ENCODE assay signal across 8 cellular contexts in genomic region chr17:30236807-30237206, GRCh38. TPM values are rescaled to one million over a fixed set of nuclear protein-coding genes. Genes with fewer than 3 reads are reported as not detected.
DNase-seq lines count a peak whose midpoint lies in the region; ATAC-seq and TF ChIP-seq lines count a peak whose summit lies in the region.

No MANE protein-coding gene starts in this region.

- TF ChIP-seq CTCF in DOHH2 (IDR thresholded peaks at IDR 0.05; ENCODE audit: low read depth, low read length, poor library complexity, severe bottlenecking) (peak; percentile 16), stomach (IDR thresholded peaks at IDR 0.05) (peak in 2 of 7 experiments; percentile 9 to 12)

- H3K27me3 ChIP-seq in DOHH2 (ENCODE audit: control insufficient read depth, low read length) (peaks cover 41% of the 10 kb centered on the region), stomach (peaks cover 5 to 79% (median 37%) of the 10 kb centered on the region in 3 donors)

- no peaks in the 10 kb centered on the region for H3F3A ChIP-seq in DOHH2 (ENCODE audit: control insufficient read depth, insufficient read depth)

- no peaks in the 10 kb centered on the region for H3K4me1 ChIP-seq in DOHH2 (ENCODE audit: control insufficient read depth, low read length)
- H3K4me1 ChIP-seq in stomach = peaks cover 24 to 46% (median 43%) of the 10 kb centered on the region in 4 donors

- intact Hi-C loops in stomach (cut with DNase I; ENCODE audit: low total_unique reads) = no loop called here

- no peaks in the 10 kb centered on the region for H3K36me3 ChIP-seq in DOHH2 (ENCODE audit: control insufficient read depth, low read length)
- H3K36me3 ChIP-seq in stomach = no peaks in the 10 kb centered on the region

- ATAC-seq in HG03460 (IDR thresholded peaks at IDR 0.05; ENCODE audit: unreplicated experiment) = no peak
- no peak for ATAC-seq in GM19023 (IDR thresholded peaks at IDR 0.05; ENCODE audit: unreplicated experiment)

- no peak overlapping the region for H3K27ac ChIP-seq in DOHH2 (ENCODE audit: low read depth, low read length)
- no peak overlapping the region for H3K27ac ChIP-seq in stomach

- no peaks in the 10 kb centered on the region for H3K9me2 ChIP-seq in DOHH2 (replicated peaks; ENCODE audit: control insufficient read depth, low read length)

- no peak overlapping the region for H3K4me2 ChIP-seq in DOHH2 (ENCODE audit: low read length)

- peak; percentile 70 for TF ChIP-seq RAD21 in Ishikawa (IDR thresholded peaks at IDR 0.05; ENCODE audit: low read depth)

- H3K9me3 ChIP-seq in DOHH2 (ENCODE audit: control insufficient read depth, insufficient read depth, low read length) = no peaks in the 10 kb centered on the region
- H3K9me3 ChIP-seq in stomach = no peaks in the 10 kb centered on the region

- no peaks in the 10 kb centered on the region; the same call in 1 of the 2 replicates for H4K20me1 ChIP-seq in DOHH2 (ENCODE audit: control insufficient read depth, insufficient read depth, low read depth, low read length)

- H3K4me3 ChIP-seq in DOHH2 (ENCODE audit: low read length) (no peak overlapping the region), stomach (peak overlapping the region in 3 of 4 donors; percentile 18 to 60 (median 47))

- DNase-seq in amniotic epithelial cell (ENCODE audit: low read depth) (peak; percentile 21), iPS-NIHi11 (ENCODE audit: low spot score) (peak; percentile 75), stomach (peak; percentile 59), OCI-M2 (lab: John Stamatoyannopoulos, UW; ENCODE audit: unreplicated experiment) (no peak)

- H3K79me2 ChIP-seq in DOHH2 (ENCODE audit: control insufficient read depth, low read length) = no peaks in the 10 kb centered on the region

- TF ChIP-seq EP300 in Ishikawa (IDR thresholded peaks at IDR 0.05; ENCODE audit: borderline replicate concordance) = no peak
- no peak for TF ChIP-seq EP300 in stomach (IDR thresholded peaks at IDR 0.05)

- no peak for TF ChIP-seq POLR2A in stomach (IDR thresholded peaks at IDR 0.05)

- 2 to 6% (median 2%) methylated on average over 14 to 20 of the region's 20 CpGs for WGBS in stomach, 5 donors

TF ChIP-seq in Ishikawa, 13 proteins besides CTCF, POLR2A, EP300 and RAD21:
- TF ChIP-seq CEBPB (IDR thresholded peaks at IDR 0.05) = no peak
- TF ChIP-seq TEAD4 (IDR thresholded peaks at IDR 0.05) = no peak
- TF ChIP-seq TCF12 (IDR thresholded peaks at IDR 0.05; ENCODE audit: low read depth) = no peak
- no peak for TF ChIP-seq YY1 (IDR thresholded peaks at IDR 0.05; ENCODE audit: low read depth)
- no peak for TF ChIP-seq CREB1 (IDR thresholded peaks at IDR 0.05; ENCODE audit: low read depth)
- no peak for TF ChIP-seq REST (IDR thresholded peaks at IDR 0.05; ENCODE audit: low read depth)
- TF ChIP-seq EGR1 (IDR thresholded peaks at IDR 0.05) = no peak
- TF ChIP-seq MAX (IDR thresholded peaks at IDR 0.05) = no peak
- no peak for TF ChIP-seq USF1 (IDR thresholded peaks at IDR 0.05)
- no peak for TF ChIP-seq TAF1 (IDR thresholded peaks at IDR 0.05; ENCODE audit: low read depth)
- no peak for TF ChIP-seq ZBTB7A (IDR thresholded peaks at IDR 0.05; ENCODE audit: low read depth)
- no peak for TF ChIP-seq NFIC (IDR thresholded peaks at IDR 0.05)
- TF ChIP-seq FOXM1 (IDR thresholded peaks at IDR 0.05; ENCODE audit: borderline replicate concordance, low read depth) = no peak

RNA-seq across cellular contexts. Expression of gene SLC6A4, which starts 1.3 kb away (rescaled TPM):
- under 1 TPM in 1 of 5 donors, not detected in 4; 0.18 TPM for total RNA-seq in stomach
- under 1 TPM in 1 of 3 donors, not detected in 2; 0.55 TPM for polyA plus RNA-seq in stomach

RNA-seq across cellular contexts. Expression of gene BLMH, which starts 54.9 kb away (rescaled TPM):
- 10 to 100 TPM in 3 of 5 donors, 1 to 10 TPM in 1, not detected in 1; 5.4 to 32.4 (median 28.4) TPM for total RNA-seq in stomach
- 10 to 100 TPM; 12.8 to 14.7 (median 14.4) TPM for polyA plus RNA-seq in stomach
